8 cellular contexts compared by ENCODE assay signal in genomic region chr9:6931913-6932312, GRCh38.
DNase-seq lines count a peak whose midpoint lies in the region; ATAC-seq, FAIRE-seq and TF ChIP-seq lines count a peak whose summit lies in the region.

No MANE protein-coding gene starts in this region.

- H3K9me3 ChIP-seq in astrocyte (ENCODE audit: insufficient read depth, low read depth, low read length) (no peaks in the 10 kb centered on the region), sigmoid colon (no peaks in the 10 kb centered on the region)

- H3K4me2 ChIP-seq in astrocyte (ENCODE audit: low read length): peak overlapping the region; percentile 26

- H3K4me1 Mint-ChIP-seq in astrocyte (ENCODE audit: low read depth, unreplicated experiment): peaks cover 31% of the 10 kb centered on the region

- no peak overlapping the region for H2AFZ ChIP-seq in astrocyte (ENCODE audit: low read depth, low read length)

- no peaks in the 10 kb centered on the region for H3K36me3 ChIP-seq in astrocyte (ENCODE audit: insufficient read depth, low read length)
- H3K36me3 ChIP-seq in sigmoid colon: no peaks in the 10 kb centered on the region

- H3K4me3 Mint-ChIP-seq in astrocyte (ENCODE audit: unreplicated experiment): no peak overlapping the region

- no peaks in the 10 kb centered on the region for H4K20me1 ChIP-seq in astrocyte (ENCODE audit: insufficient read depth, low read length)

- no peak for FAIRE-seq in astrocyte (lab: Jason Lieb, UNC)

- TF ChIP-seq POLR2A in sigmoid colon (IDR thresholded peaks at IDR 0.05): no peak

- 58 to 75% methylated on average over 4 of the region's 4 CpGs for WGBS in sigmoid colon, 2 donors

- H3K27me3 ChIP-seq in astrocyte (ENCODE audit: insufficient read depth, low read length) (no peaks in the 10 kb centered on the region), sigmoid colon (no peaks in the 10 kb centered on the region)

- H3K27ac ChIP-seq in astrocyte (ENCODE audit: low read depth, low read length) (peak overlapping the region; percentile 51), sigmoid colon (no peak overlapping the region)

- H3K27me3 Mint-ChIP-seq in astrocyte (ENCODE audit: low read depth, unreplicated experiment): no peaks in the 10 kb centered on the region

- ATAC-seq in GM19351 (IDR thresholded peaks at IDR 0.05; ENCODE audit: unreplicated experiment): peak; percentile 79
- ATAC-seq in HG03378 (IDR thresholded peaks at IDR 0.05; ENCODE audit: unreplicated experiment): peak; percentile 95
- no peak for ATAC-seq in HG02840 (IDR thresholded peaks at IDR 0.05; ENCODE audit: low FRiP score, unreplicated experiment)
- no peak for ATAC-seq in HG03439 (IDR thresholded peaks at IDR 0.05; ENCODE audit: unreplicated experiment)

- intact Hi-C loops in sigmoid colon (cut with DNase I): no loop called here

- TF ChIP-seq EP300 in sigmoid colon (IDR thresholded peaks at IDR 0.05): no peak

- no peaks in the 10 kb centered on the region for H3K36me3 Mint-ChIP-seq in astrocyte (ENCODE audit: low read depth, unreplicated experiment)

- no peak overlapping the region for H3K4me3 ChIP-seq in astrocyte (ENCODE audit: insufficient read depth, low read depth, low read length)
- H3K4me3 ChIP-seq in sigmoid colon: no peak overlapping the region

- no peak overlapping the region for H3K9ac ChIP-seq in astrocyte (ENCODE audit: low read length)

- H3K4me1 ChIP-seq in astrocyte (ENCODE audit: insufficient read depth, low read length): peaks cover 18% of the 10 kb centered on the region
- H3K4me1 ChIP-seq in sigmoid colon: peaks cover 0 to 23% (median 9%) of the 10 kb centered on the region in 4 donors

- H3K79me2 ChIP-seq in astrocyte (ENCODE audit: insufficient read depth, low read length): no peaks in the 10 kb centered on the region

- no peaks in the 10 kb centered on the region for H3K9me3 Mint-ChIP-seq in astrocyte (ENCODE audit: unreplicated experiment)

- H3K27ac Mint-ChIP-seq in astrocyte (ENCODE audit: unreplicated experiment): peak overlapping the region; percentile 91

- no peak for TF ChIP-seq CTCF in astrocyte (IDR thresholded peaks at IDR 0.05; ENCODE audit: insufficient read depth, low read depth, low read length)
- no peak for TF ChIP-seq CTCF in sigmoid colon (IDR thresholded peaks at IDR 0.05)

- peak; percentile 90 for DNase-seq in astrocyte (ENCODE audit: low read depth)
- DNase-seq in myocyte (ENCODE audit: low read depth): peak; percentile 97
- DNase-seq in sigmoid colon: no peak
- no peak for DNase-seq in NCI-H1436 treated with DMSO at 0.1 percent for 48 hours (lab: John Stamatoyannopoulos, UW)

Comparison
In these comparisons a context has a peak if more than half of its experiments do, and no peak if none do; other contexts are left out.
1. ATAC-seq: peak in GM19351 (single experiment) and HG03378 (single experiment); none in HG02840 (single experiment) and HG03439 (single experiment).
2. DNase-seq: peak in astrocyte (single experiment) and myocyte (single experiment); none in sigmoid colon (single experiment) and NCI-H1436 treated with DMSO at 0.1 percent for 48 hours (single experiment).